8 cellular contexts compared by ENCODE assay signal in the genomic region with DNA sequence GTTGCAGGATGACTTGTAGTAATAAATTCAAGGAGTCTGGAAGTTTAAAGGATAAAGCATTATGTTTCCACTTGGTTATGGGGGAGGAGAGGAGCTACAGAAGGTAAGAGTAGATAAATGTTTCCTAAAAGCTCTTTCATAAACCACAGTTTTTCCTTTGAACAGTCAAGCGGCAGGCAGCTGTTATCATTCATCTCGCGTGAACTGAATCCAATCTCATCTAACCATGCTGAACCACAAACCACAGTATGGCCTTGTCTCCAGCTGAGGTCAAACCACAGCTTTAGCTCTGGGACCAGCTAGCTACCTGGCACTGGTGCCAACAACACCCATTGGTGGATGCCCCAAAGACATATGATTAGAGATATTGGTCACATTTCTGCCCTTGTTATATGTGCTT.
DNase-seq lines count a peak whose midpoint lies in the region; ATAC-seq and TF ChIP-seq lines count a peak whose summit lies in the region.
"Had no signal": no experiment of that assay in that cellular context is flagged by ENCODE, and none has a peak within 500 bp of the region (broad histone marks: within the 10 kb centered on the region; RNA-seq: fewer than 3 reads in every experiment).

No MANE protein-coding gene starts in this region.

- intact Hi-C loops in activated CD4-positive, alpha-beta memory T cell treated with anti-CD3 and anti-CD28 coated beads for 36 hours (cut with micrococcal nuclease) = no loop called here
- intact Hi-C loops in left lung (cut with DNase I) = no loop called here
- intact Hi-C loops in Right ventricle myocardium inferior (cut with DNase I) = no loop called here

- H3K36me3 Mint-ChIP-seq in activated CD4-positive, alpha-beta memory T cell treated with anti-CD3 and anti-CD28 coated beads for 36 hours = no peaks in the 10 kb centered on the region

- POLR2A ChIA-PET in activated CD4-positive, alpha-beta memory T cell treated with anti-CD3 and anti-CD28 coated beads for 36 hours (lab: Charles Lee) = no interaction called here

- H3K4me1 Mint-ChIP-seq in activated CD4-positive, alpha-beta memory T cell treated with anti-CD3 and anti-CD28 coated beads for 36 hours (ENCODE audit: low read depth) = peaks cover 16% of the 10 kb centered on the region

- CTCF ChIA-PET in activated CD4-positive, alpha-beta memory T cell treated with anti-CD3 and anti-CD28 coated beads for 36 hours (lab: Charles Lee) = interaction anchor here (1.4 kb wide), 1 partner anchor 21 kb away, joined by 6 read pairs; no protein-coding TSS in a partner anchor

- no peak overlapping the region for H3K27ac ChIP-seq in left lung
- H3K27ac ChIP-seq: psoas muscle had no signal

- no peak overlapping the region for H3K4me3 ChIP-seq in GM12865 (ENCODE audit: low read depth, low read length)
- H3K4me3 ChIP-seq in Jurkat, Clone E6-1 (ENCODE audit: low read length) = no peak overlapping the region
- H3K4me3 ChIP-seq in left lung = no peak overlapping the region
- H3K4me3 ChIP-seq: psoas muscle had no signal

- DNase-seq in GM12865 (ENCODE audit: low read depth) = peak; percentile 30
- peak; percentile 99 for DNase-seq in Jurkat, Clone E6-1 (ENCODE audit: low read depth, low spot score)
- peak; percentile 35 for DNase-seq in activated CD4-positive, alpha-beta memory T cell treated with anti-CD3 and anti-CD28 coated beads for 36 hours
- DNase-seq in left lung = no peak
- DNase-seq in HuH-7.5 (ENCODE audit: low spot score) = no peak
- no peak for DNase-seq in Right ventricle myocardium inferior (ENCODE audit: missing footprints)
- DNase-seq: psoas muscle had no signal

- H3K27me3 ChIP-seq in left lung = no peaks in the 10 kb centered on the region

- H3K4me1 ChIP-seq in left lung = no peaks in the 10 kb centered on the region
- H3K4me1 ChIP-seq: psoas muscle had no signal

- H3K9me3 ChIP-seq in left lung = no peaks in the 10 kb centered on the region
- H3K9me3 ChIP-seq: psoas muscle had no signal

- TF ChIP-seq CTCF in GM12865 (IDR thresholded peaks at IDR 0.05; ENCODE audit: insufficient read depth, low read depth, low read length, missing control alignments) (no peak), left lung (IDR thresholded peaks at IDR 0.05) (no peak)

- no peak overlapping the region for H3K27ac Mint-ChIP-seq in activated CD4-positive, alpha-beta memory T cell treated with anti-CD3 and anti-CD28 coated beads for 36 hours

- H3K9me3 Mint-ChIP-seq in activated CD4-positive, alpha-beta memory T cell treated with anti-CD3 and anti-CD28 coated beads for 36 hours = no peaks in the 10 kb centered on the region

- H3K27me3 Mint-ChIP-seq in activated CD4-positive, alpha-beta memory T cell treated with anti-CD3 and anti-CD28 coated beads for 36 hours = peaks cover 44% of the 10 kb centered on the region

- H3K36me3 ChIP-seq in left lung = no peaks in the 10 kb centered on the region

- ATAC-seq in left lung (peak; percentile 34), Right ventricle myocardium inferior (no peak), HG03097 (IDR thresholded peaks at IDR 0.05; ENCODE audit: low FRiP score, unreplicated experiment) (no peak)

- no peak overlapping the region for H3K4me3 Mint-ChIP-seq in activated CD4-positive, alpha-beta memory T cell treated with anti-CD3 and anti-CD28 coated beads for 36 hours

Comparison
In these comparisons a context has a peak if more than half of its experiments do, and no peak if none do; other contexts are left out.
1. DNase-seq: peak in GM12865 (single experiment), Jurkat, Clone E6-1 (single experiment) and activated CD4-positive, alpha-beta memory T cell treated with anti-CD3 and anti-CD28 coated beads for 36 hours (single experiment); none in left lung (0 of 2), HuH-7.5 (single experiment) and Right ventricle myocardium inferior (single experiment).